8 cellular contexts compared by ENCODE assay signal in genomic region chr11:94417386-94417987, GRCh38. TPM values are rescaled to one million over a fixed set of nuclear protein-coding genes. Genes with fewer than 3 reads are reported as not detected.
DNase-seq lines count a peak whose midpoint lies in the region; ATAC-seq, FAIRE-seq and TF ChIP-seq lines count a peak whose summit lies in the region.

No MANE protein-coding gene starts in this region.

- TF ChIP-seq CTCF in endodermal cell (conservative IDR thresholded peaks at IDR 0.05) (peak; percentile 80), pancreas (IDR thresholded peaks at IDR 0.05) (peak in 2 of 4 donors; percentile 7 to 16)

- H3K4me1 ChIP-seq in endodermal cell (ENCODE audit: control insufficient read depth, insufficient read depth, low read length) = no peaks in the 10 kb centered on the region
- no peaks in the 10 kb centered on the region for H3K4me1 ChIP-seq in pancreas

- H3K27me3 Mint-ChIP-seq in endodermal cell (ENCODE audit: insufficient read depth) = no peaks in the 10 kb centered on the region
- no peaks in the 10 kb centered on the region for H3K27me3 Mint-ChIP-seq in stimulated activated memory B cell treated with anti-CD40 and anti-IgM and Interleukin-4, amounts not matched to agents 10 μg/mL and 1 μg/mL and 100 μg/mL, for 72 hours

- H3K4me3 ChIP-seq in endodermal cell (ENCODE audit: low read length) (no peak overlapping the region), pancreas (no peak overlapping the region)

- no peak overlapping the region for H3K4me3 Mint-ChIP-seq in endodermal cell
- no peak overlapping the region for H3K4me3 Mint-ChIP-seq in stimulated activated memory B cell treated with anti-CD40 and anti-IgM and Interleukin-4, amounts not matched to agents 10 μg/mL and 1 μg/mL and 100 μg/mL, for 72 hours

- peak in 3 of 4 donors; percentile 44 to 53 (median 49) for ATAC-seq in pancreas
- ATAC-seq in HG03039 (IDR thresholded peaks at IDR 0.05; ENCODE audit: unreplicated experiment) = no peak
- no peak for ATAC-seq in HG03469 (IDR thresholded peaks at IDR 0.05; ENCODE audit: unreplicated experiment)
- no peak for ATAC-seq in stimulated activated memory B cell treated with anti-CD40 and anti-IgM and Interleukin-4, amounts not matched to agents 10 μg/mL and 1 μg/mL and 100 μg/mL, for 72 hours

- H3K9me3 ChIP-seq in endodermal cell (ENCODE audit: control insufficient read depth, low read length) (no peaks in the 10 kb centered on the region), pancreas (no peaks in the 10 kb centered on the region)

- DNase-seq in GM03348 (ENCODE audit: low spot score) (peak; percentile 62), NCI-H460 (ENCODE audit: extremely low read depth, low read depth) (peak; percentile 12), endodermal cell (no peak), pancreas (no peak)
- no peak for DNase-seq in activated CD4-positive, alpha-beta T cell treated with anti-CD3 and anti-CD28 coated beads for 4 hours

- H3K27me3 ChIP-seq in endodermal cell (ENCODE audit: control insufficient read depth, insufficient read depth, low read length, poor library complexity, severe bottlenecking) (no peaks in the 10 kb centered on the region), pancreas (no peaks in the 10 kb centered on the region)

- H3K4me1 Mint-ChIP-seq in endodermal cell = no peaks in the 10 kb centered on the region
- no peaks in the 10 kb centered on the region for H3K4me1 Mint-ChIP-seq in stimulated activated memory B cell treated with anti-CD40 and anti-IgM and Interleukin-4, amounts not matched to agents 10 μg/mL and 1 μg/mL and 100 μg/mL, for 72 hours

- 63 to 84% methylated on average over 1 to 3 of the region's 4 CpGs for WGBS in endodermal cell (ENCODE audit: insufficient coverage in 1 of 2, insufficient read length in 1 of 2), 2 experiments
- WGBS in pancreas, 2 donors = 51 to 60% methylated on average over 4 of the region's 4 CpGs

- intact Hi-C loops in pancreas (cut with DNase I) = no loop called here

- H3K27ac Mint-ChIP-seq in endodermal cell = no peak overlapping the region
- no peak overlapping the region for H3K27ac Mint-ChIP-seq in stimulated activated memory B cell treated with anti-CD40 and anti-IgM and Interleukin-4, amounts not matched to agents 10 μg/mL and 1 μg/mL and 100 μg/mL, for 72 hours

- H3K27ac ChIP-seq in endodermal cell (ENCODE audit: low read depth, low read length) (no peak overlapping the region), pancreas (no peak overlapping the region)

- FAIRE-seq in pancreas (lab: Jason Lieb, UNC) = no peak

- no peaks in the 10 kb centered on the region for H3K9me3 Mint-ChIP-seq in endodermal cell
- H3K9me3 Mint-ChIP-seq in stimulated activated memory B cell treated with anti-CD40 and anti-IgM and Interleukin-4, amounts not matched to agents 10 μg/mL and 1 μg/mL and 100 μg/mL, for 72 hours = no peaks in the 10 kb centered on the region

- peaks cover 16% of the 10 kb centered on the region for H3K36me3 Mint-ChIP-seq in endodermal cell (ENCODE audit: low read depth)
- H3K36me3 Mint-ChIP-seq in stimulated activated memory B cell treated with anti-CD40 and anti-IgM and Interleukin-4, amounts not matched to agents 10 μg/mL and 1 μg/mL and 100 μg/mL, for 72 hours = peaks cover 52% of the 10 kb centered on the region

- H3K9ac ChIP-seq in endodermal cell (ENCODE audit: extremely low read depth, low read length, poor library complexity, severe bottlenecking) = no peak overlapping the region

- peaks cover 21% of the 10 kb centered on the region for H3K36me3 ChIP-seq in endodermal cell (ENCODE audit: control insufficient read depth, insufficient read depth, low read length)
- H3K36me3 ChIP-seq in pancreas = no peaks in the 10 kb centered on the region

RNA-seq across cellular contexts. Expression of gene GPR83, which starts 16.3 kb away (rescaled TPM):
- 0.02 TPM in 1 of 2 replicates, not detected in the other for total RNA-seq in NCI-H460 (2014; rRNA removed; shearing (Covaris generic))
- not detected in 2 replicates for polyA plus RNA-seq in NCI-H460 (2014; cell fraction: nucleus; rRNA removed)
- total RNA-seq in endodermal cell = under 1 TPM; 0.13 to 0.26 TPM
- 0.18 TPM for polyA plus RNA-seq in endodermal cell (2013, experiment 1 of 2)
- 0.29 TPM for polyA plus RNA-seq in endodermal cell (2013, experiment 2 of 2)
- total RNA-seq in pancreas = under 1 TPM in 2 of 6 donors, not detected in 4; 0.05 to 0.12 TPM
- under 1 TPM; 0.11 to 0.19 TPM for polyA plus RNA-seq in pancreas

Comparison
In these comparisons a context has a peak if more than half of its experiments do, and no peak if none do; other contexts are left out.
1. DNase-seq: peak in GM03348 (single experiment) and NCI-H460 (single experiment); none in endodermal cell (single experiment), pancreas (0 of 6) and activated CD4-positive, alpha-beta T cell treated with anti-CD3 and anti-CD28 coated beads for 4 hours (0 of 2).
2. ATAC-seq: peak in pancreas (3 of 4); none in HG03039 (single experiment), HG03469 (single experiment) and stimulated activated memory B cell treated with anti-CD40 and anti-IgM and Interleukin-4, amounts not matched to agents 10 μg/mL and 1 μg/mL and 100 μg/mL, for 72 hours (single experiment).